Comparison of ENCODE assay signal across 26 cellular contexts in the genomic region with DNA sequence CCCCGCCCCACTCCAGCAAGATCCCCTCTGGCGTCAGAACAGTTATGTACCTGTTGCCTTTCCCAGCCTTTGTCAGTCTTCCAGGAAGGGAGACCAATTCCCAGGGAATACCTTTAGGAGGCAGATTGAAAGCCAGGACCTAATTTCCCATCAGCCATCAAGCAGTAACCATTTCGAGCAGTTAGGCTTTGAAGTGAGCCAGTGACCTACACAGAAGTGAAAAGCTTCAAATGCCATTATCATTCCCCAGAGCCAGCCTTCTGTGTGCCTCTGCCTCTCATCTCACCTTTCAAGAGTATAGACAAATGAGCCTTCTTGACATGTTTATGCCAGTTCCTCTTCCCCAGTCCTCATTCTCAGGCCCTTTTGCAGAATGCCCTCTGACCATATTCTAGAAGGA.
"Had no signal": no experiment of that assay in that cellular context is flagged by ENCODE, and none has a peak within 500 bp of the region (broad histone marks: within the 10 kb centered on the region; RNA-seq: fewer than 3 reads in every experiment).

No MANE protein-coding gene starts in this region.

- ATAC-seq: activated CD4-positive, alpha-beta T cell treated with anti-CD3 and anti-CD28 coated beads for 36 hours; activated CD8-positive, alpha-beta memory T cell treated with anti-CD3 and anti-CD28 coated beads, Interleukin-2, amount 10 ng/mL, durations not matched to agents 7 days and 5 days; activated CD8-positive, alpha-beta T cell treated with anti-CD3 and anti-CD28 coated beads, Interleukin-2, amount 10 ng/mL, durations not matched to agents 7 days and 5 days; activated naive CD8-positive, alpha-beta T cell treated with anti-CD3 and anti-CD28 coated beads, Interleukin-2, amount 50 U/mL, for 24 hours; body of pancreas; effector memory CD8-positive, alpha-beta T cell; foreskin keratinocyte; gastrocnemius medialis had no signal

- DNase-seq: activated CD4-positive, alpha-beta memory T cell treated with anti-CD3 and anti-CD28 coated beads for 36 hours; activated CD4-positive, alpha-beta T cell treated with anti-CD3 and anti-CD28 coated beads for 36 hours; activated CD4-positive, alpha-beta T cell treated with anti-CD3 and anti-CD28 coated beads, Interleukin-2, amount 10 ng/mL, durations not matched to agents 24 days and 14 days; activated CD4-positive, CD25-positive, alpha-beta regulatory T cell; activated CD4-positive, CD25-positive, alpha-beta regulatory T cell treated with anti-CD3 and anti-CD28 coated beads, Interleukin-2, amount 50 U/mL, for 72 hours; activated CD8-positive, alpha-beta memory T cell treated with anti-CD3 and anti-CD28 coated beads, Interleukin-2, amount 10 ng/mL, durations not matched to agents 7 days and 5 days; activated CD8-positive, alpha-beta memory T cell treated with anti-CD3 and anti-CD28 coated beads, Interleukin-2, amount 50 U/mL, for 4 hours; activated CD8-positive, alpha-beta T cell treated with anti-CD3 and anti-CD28 coated beads, Interleukin-2, amount 10 ng/mL, durations not matched to agents 7 days and 5 days; activated effector memory CD4-positive, alpha-beta T cell treated with anti-CD3 and anti-CD28 coated beads, Interleukin-2, amount 50 U/mL, for 16 hours; activated naive CD4-positive, alpha-beta T cell treated with anti-CD3 and anti-CD28 coated beads for 36 hours; activated naive CD8-positive, alpha-beta T cell treated with anti-CD3 and anti-CD28 coated beads for 36 hours; activated naive CD8-positive, alpha-beta T cell treated with anti-CD3 and anti-CD28 coated beads, Interleukin-2, amount 50 U/mL, for 24 hours; activated T-cell treated with anti-CD3 and anti-CD28 coated beads, Interleukin-2, amount 50 U/mL, for 1 hour; activated T-cell treated with anti-CD3 and anti-CD28 coated beads, Interleukin-2, amount 50 U/mL, for 48 hours; adrenal gland; amygdala; aorta; body of pancreas; cortex of kidney; dermis blood vessel endothelial cell; effector CD4-positive, alpha-beta T cell; effector memory CD8-positive, alpha-beta T cell; erythroblast; foreskin keratinocyte; gastrocnemius medialis; T-helper 2 cell had no signal
